In genomic region chr20:50561379-50562078, GRCh38 we compare ENCODE assay signal across 8 cellular contexts. TPM values are rescaled to one million over a fixed set of nuclear protein-coding genes. Genes with fewer than 3 reads are reported as not detected.
DNase-seq lines count a peak whose midpoint lies in the region.

No MANE protein-coding gene starts in this region.

- H3K27ac ChIP-seq in trophoblast cell (ENCODE audit: low read depth, low read length) (peak overlapping the region; percentile 80), substantia nigra (ENCODE audit: low read depth, low read length, poor library complexity, severe bottlenecking) (no peak overlapping the region)

- H3K9me3 ChIP-seq in HAP-1 (no peaks in the 10 kb centered on the region), trophoblast cell (ENCODE audit: insufficient read depth, low read depth, low read length) (no peaks in the 10 kb centered on the region)

- H2BK120ac ChIP-seq in trophoblast cell (ENCODE audit: insufficient read depth, low read length, poor library complexity), result no peak overlapping the region

- no peak overlapping the region for H3K4me2 ChIP-seq in trophoblast cell (ENCODE audit: low read length)

- peaks cover 7% of the 10 kb centered on the region for H3K36me3 ChIP-seq in HAP-1 (replicated peaks)
- H3K36me3 ChIP-seq in trophoblast cell (ENCODE audit: control insufficient read depth in 1 of 2, insufficient read depth in 2 of 2, low read length in 2 of 2), result peaks cover 10 to 18% of the 10 kb centered on the region in 2 experiments

- H3K4ac ChIP-seq in trophoblast cell (ENCODE audit: low read depth, low read length), result no peak overlapping the region

- H4K12ac ChIP-seq in trophoblast cell (ENCODE audit: low read depth, low read length), result no peak overlapping the region

- WGBS in trophoblast cell (ENCODE audit: extremely low coverage, insufficient coverage, insufficient read length), result no CpG with 5 or more reads among the region's 17 CpGs

- H2AK5ac ChIP-seq in trophoblast cell (ENCODE audit: low read length), result no peak overlapping the region

- H3K79me2 ChIP-seq in trophoblast cell (ENCODE audit: control insufficient read depth, insufficient read depth, low read length, poor library complexity), result peaks cover 2% of the 10 kb centered on the region

- peaks cover 7% of the 10 kb centered on the region for H3K79me1 ChIP-seq in trophoblast cell (ENCODE audit: low read length)

- in situ Hi-C loops in HAP-1 (cut with MboI; ENCODE audit: low sequenced_read_pairs), result no loop called here

- H3K14ac ChIP-seq in trophoblast cell (ENCODE audit: low read length), result no peak overlapping the region

- no peak overlapping the region for H3K23ac ChIP-seq in trophoblast cell (ENCODE audit: low read length)

- H3K27me3 ChIP-seq in HAP-1 (ENCODE audit: low read depth) (no peaks in the 10 kb centered on the region), trophoblast cell (ENCODE audit: insufficient read depth, low read length) (no peaks in the 10 kb centered on the region)

- H4K8ac ChIP-seq in trophoblast cell (ENCODE audit: low read depth, low read length), result no peak overlapping the region

- no peak overlapping the region for H3K9ac ChIP-seq in trophoblast cell (ENCODE audit: low read length)

- no peak overlapping the region for H4K91ac ChIP-seq in trophoblast cell (ENCODE audit: low read depth, low read length)

- H2BK12ac ChIP-seq in trophoblast cell (ENCODE audit: low read length), result no peak overlapping the region

- H2BK5ac ChIP-seq in trophoblast cell (ENCODE audit: low read depth, low read length, poor library complexity), result no peak overlapping the region

- no peak overlapping the region for H3K4me3 ChIP-seq in HAP-1
- no peak overlapping the region for H3K4me3 ChIP-seq in trophoblast cell (ENCODE audit: low read depth, low read length)

- DNase-seq in HAP-1 (ENCODE audit: low spot score in 2 of 2), result peak; percentile 18 to 40
- DNase-seq in activated CD4-positive, CD25-positive, alpha-beta regulatory T cell treated with anti-CD3 and anti-CD28 coated beads, Interleukin-2, amount 50 U/mL, for 16 hours (ENCODE audit: low read depth, low spot score), result peak; percentile 38
- peak; percentile 97 for DNase-seq in dedifferentiated amniotic fluid mesenchymal stem cell (ENCODE audit: extremely low spot score)
- DNase-seq in trophoblast cell, result peak; percentile 64 to 88
- DNase-seq in effector CD4-positive, alpha-beta T cell, result no peak
- DNase-seq in NCI-H1092 treated with DMSO at 0.1 percent for 48 hours (lab: John Stamatoyannopoulos, UW), result no peak
- DNase-seq in OCI-M2 (lab: John Stamatoyannopoulos, UW; ENCODE audit: unreplicated experiment), result no peak
- no peak for DNase-seq in substantia nigra (lab: John Stamatoyannopoulos, UW)

- H3K4me1 ChIP-seq in HAP-1 (no peaks in the 10 kb centered on the region; the same call in 1 of the 2 replicates), trophoblast cell (ENCODE audit: control insufficient read depth in 1 of 2, insufficient read depth in 2 of 2, low read length in 2 of 2) (peaks cover 14 to 21% of the 10 kb centered on the region in 2 experiments)

- no peak overlapping the region for H3K18ac ChIP-seq in trophoblast cell (ENCODE audit: low read length)

- no peak overlapping the region for H2AFZ ChIP-seq in trophoblast cell (ENCODE audit: insufficient read depth, low read length, poor library complexity)

RNA-seq across cellular contexts. Expression of gene PTPN1, which starts 51.3 kb away (rescaled TPM):
- polyA plus RNA-seq in trophoblast cell (2013), result 27.0 and 27.9 TPM in 2 replicates

Comparison
In these comparisons a context has a peak if more than half of its experiments do, and no peak if none do; other contexts are left out.
1. DNase-seq: peak in HAP-1 (2 of 2), activated CD4-positive, CD25-positive, alpha-beta regulatory T cell treated with anti-CD3 and anti-CD28 coated beads, Interleukin-2, amount 50 U/mL, for 16 hours (single experiment), dedifferentiated amniotic fluid mesenchymal stem cell (single experiment) and trophoblast cell (2 of 2); none in effector CD4-positive, alpha-beta T cell (single experiment), NCI-H1092 treated with DMSO at 0.1 percent for 48 hours (single experiment), OCI-M2 (single experiment) and substantia nigra (0 of 49).